In the genomic region with DNA sequence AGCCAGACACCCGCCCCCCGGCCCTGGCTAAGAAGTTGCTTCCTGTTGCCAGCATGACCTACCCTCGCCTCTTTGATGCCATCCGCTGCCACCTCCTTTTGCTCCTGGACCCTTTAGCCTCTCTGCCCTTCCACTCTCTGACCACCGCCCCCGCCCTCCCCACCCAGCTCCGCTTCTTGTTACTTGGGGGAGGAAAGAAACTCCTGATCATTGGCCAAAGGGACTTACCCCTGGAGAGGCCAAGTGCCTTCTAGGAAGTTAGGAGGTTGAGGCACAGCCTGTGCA, we compare ENCODE assay signal across 1 cellular context.
TF ChIP-seq lines count a peak whose summit lies in the region.

A gene (minus strand): TSS at position 65 of the 285 bp plus-strand sequence. CDS start 1,311 bp downstream, outside the sequence.

TF ChIP-seq in H1, 55 proteins besides CTCF, POLR2A, EP300 and RAD21 (continued from another document):
- TF ChIP-seq BACH1 (IDR thresholded peaks at IDR 0.05; ENCODE audit: low read length) (no peak), SIN3A (conservative IDR thresholded peaks at IDR 0.05 in 1 of 2, IDR thresholded peaks at IDR 0.05 in 1 of 2; ENCODE audit: low read depth in 1 of 2, low read length in 2 of 2) (no peak), CEBPB (IDR thresholded peaks at IDR 0.05; ENCODE audit: low read depth, low read length) (no peak), ZNF274 (IDR thresholded peaks at IDR 0.05; ENCODE audit: borderline replicate concordance, extremely low read depth, low read length) (no peak), TAF1 (IDR thresholded peaks at IDR 0.05; ENCODE audit: low read depth, low read length) (no peak), RNF2 (IDR thresholded peaks at IDR 0.05; ENCODE audit: borderline replicate concordance, low read depth, low read length, missing control alignments, poor library complexity, severe bottlenecking) (no peak), MAFK (IDR thresholded peaks at IDR 0.05; ENCODE audit: low read depth, low read length) (no peak), JUN (IDR thresholded peaks at IDR 0.05; ENCODE audit: low read depth, low read length) (no peak), CBX5 (IDR thresholded peaks at IDR 0.05; ENCODE audit: low read depth, low read length) (no peak), CHD1 (IDR thresholded peaks at IDR 0.05; ENCODE audit: low read depth, low read length) (no peak)
- TF ChIP-seq, protein P1, sequence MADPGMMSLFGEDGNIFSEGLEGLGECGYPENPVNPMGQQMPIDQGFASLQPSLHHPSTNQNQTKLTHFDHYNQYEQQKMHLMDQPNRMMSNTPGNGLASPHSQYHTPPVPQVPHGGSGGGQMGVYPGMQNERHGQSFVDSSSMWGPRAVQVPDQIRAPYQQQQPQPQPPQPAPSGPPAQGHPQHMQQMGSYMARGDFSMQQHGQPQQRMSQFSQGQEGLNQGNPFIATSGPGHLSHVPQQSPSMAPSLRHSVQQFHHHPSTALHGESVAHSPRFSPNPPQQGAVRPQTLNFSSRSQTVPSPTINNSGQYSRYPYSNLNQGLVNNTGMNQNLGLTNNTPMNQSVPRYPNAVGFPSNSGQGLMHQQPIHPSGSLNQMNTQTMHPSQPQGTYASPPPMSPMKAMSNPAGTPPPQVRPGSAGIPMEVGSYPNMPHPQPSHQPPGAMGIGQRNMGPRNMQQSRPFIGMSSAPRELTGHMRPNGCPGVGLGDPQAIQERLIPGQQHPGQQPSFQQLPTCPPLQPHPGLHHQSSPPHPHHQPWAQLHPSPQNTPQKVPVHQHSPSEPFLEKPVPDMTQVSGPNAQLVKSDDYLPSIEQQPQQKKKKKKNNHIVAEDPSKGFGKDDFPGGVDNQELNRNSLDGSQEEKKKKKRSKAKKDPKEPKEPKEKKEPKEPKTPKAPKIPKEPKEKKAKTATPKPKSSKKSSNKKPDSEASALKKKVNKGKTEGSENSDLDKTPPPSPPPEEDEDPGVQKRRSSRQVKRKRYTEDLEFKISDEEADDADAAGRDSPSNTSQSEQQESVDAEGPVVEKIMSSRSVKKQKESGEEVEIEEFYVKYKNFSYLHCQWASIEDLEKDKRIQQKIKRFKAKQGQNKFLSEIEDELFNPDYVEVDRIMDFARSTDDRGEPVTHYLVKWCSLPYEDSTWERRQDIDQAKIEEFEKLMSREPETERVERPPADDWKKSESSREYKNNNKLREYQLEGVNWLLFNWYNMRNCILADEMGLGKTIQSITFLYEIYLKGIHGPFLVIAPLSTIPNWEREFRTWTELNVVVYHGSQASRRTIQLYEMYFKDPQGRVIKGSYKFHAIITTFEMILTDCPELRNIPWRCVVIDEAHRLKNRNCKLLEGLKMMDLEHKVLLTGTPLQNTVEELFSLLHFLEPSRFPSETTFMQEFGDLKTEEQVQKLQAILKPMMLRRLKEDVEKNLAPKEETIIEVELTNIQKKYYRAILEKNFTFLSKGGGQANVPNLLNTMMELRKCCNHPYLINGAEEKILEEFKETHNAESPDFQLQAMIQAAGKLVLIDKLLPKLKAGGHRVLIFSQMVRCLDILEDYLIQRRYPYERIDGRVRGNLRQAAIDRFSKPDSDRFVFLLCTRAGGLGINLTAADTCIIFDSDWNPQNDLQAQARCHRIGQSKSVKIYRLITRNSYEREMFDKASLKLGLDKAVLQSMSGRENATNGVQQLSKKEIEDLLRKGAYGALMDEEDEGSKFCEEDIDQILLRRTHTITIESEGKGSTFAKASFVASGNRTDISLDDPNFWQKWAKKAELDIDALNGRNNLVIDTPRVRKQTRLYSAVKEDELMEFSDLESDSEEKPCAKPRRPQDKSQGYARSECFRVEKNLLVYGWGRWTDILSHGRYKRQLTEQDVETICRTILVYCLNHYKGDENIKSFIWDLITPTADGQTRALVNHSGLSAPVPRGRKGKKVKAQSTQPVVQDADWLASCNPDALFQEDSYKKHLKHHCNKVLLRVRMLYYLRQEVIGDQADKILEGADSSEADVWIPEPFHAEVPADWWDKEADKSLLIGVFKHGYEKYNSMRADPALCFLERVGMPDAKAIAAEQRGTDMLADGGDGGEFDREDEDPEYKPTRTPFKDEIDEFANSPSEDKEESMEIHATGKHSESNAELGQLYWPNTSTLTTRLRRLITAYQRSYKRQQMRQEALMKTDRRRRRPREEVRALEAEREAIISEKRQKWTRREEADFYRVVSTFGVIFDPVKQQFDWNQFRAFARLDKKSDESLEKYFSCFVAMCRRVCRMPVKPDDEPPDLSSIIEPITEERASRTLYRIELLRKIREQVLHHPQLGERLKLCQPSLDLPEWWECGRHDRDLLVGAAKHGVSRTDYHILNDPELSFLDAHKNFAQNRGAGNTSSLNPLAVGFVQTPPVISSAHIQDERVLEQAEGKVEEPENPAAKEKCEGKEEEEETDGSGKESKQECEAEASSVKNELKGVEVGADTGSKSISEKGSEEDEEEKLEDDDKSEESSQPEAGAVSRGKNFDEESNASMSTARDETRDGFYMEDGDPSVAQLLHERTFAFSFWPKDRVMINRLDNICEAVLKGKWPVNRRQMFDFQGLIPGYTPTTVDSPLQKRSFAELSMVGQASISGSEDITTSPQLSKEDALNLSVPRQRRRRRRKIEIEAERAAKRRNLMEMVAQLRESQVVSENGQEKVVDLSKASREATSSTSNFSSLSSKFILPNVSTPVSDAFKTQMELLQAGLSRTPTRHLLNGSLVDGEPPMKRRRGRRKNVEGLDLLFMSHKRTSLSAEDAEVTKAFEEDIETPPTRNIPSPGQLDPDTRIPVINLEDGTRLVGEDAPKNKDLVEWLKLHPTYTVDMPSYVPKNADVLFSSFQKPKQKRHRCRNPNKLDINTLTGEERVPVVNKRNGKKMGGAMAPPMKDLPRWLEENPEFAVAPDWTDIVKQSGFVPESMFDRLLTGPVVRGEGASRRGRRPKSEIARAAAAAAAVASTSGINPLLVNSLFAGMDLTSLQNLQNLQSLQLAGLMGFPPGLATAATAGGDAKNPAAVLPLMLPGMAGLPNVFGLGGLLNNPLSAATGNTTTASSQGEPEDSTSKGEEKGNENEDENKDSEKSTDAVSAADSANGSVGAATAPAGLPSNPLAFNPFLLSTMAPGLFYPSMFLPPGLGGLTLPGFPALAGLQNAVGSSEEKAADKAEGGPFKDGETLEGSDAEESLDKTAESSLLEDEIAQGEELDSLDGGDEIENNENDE (IDR thresholded peaks at IDR 0.05; ENCODE audit: insufficient replicate concordance, low read length), result no peak
- TF ChIP-seq, protein P2, sequence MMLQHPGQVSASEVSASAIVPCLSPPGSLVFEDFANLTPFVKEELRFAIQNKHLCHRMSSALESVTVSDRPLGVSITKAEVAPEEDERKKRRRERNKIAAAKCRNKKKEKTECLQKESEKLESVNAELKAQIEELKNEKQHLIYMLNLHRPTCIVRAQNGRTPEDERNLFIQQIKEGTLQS (IDR thresholded peaks at IDR 0.05; ENCODE audit: insufficient read depth, low read depth, low read length), result no peak
